16 cellular contexts compared by ENCODE assay signal in genomic region chr1:151976868-151977267, GRCh38. TPM values are rescaled to one million over a fixed set of nuclear protein-coding genes. Genes with fewer than 3 reads are reported as not detected.
DNase-seq lines count a peak whose midpoint lies in the region; ATAC-seq and TF ChIP-seq lines count a peak whose summit lies in the region.
"Had no signal": no experiment of that assay in that cellular context is flagged by ENCODE, and none has a peak within 500 bp of the region (broad histone marks: within the 10 kb centered on the region; RNA-seq: fewer than 3 reads in every experiment).

No MANE protein-coding gene starts in this region.

- no peak overlapping the region for H3K4me2 ChIP-seq in hepatocyte
- peak overlapping the region; percentile 54 for H3K4me2 ChIP-seq in smooth muscle cell
- H3K4me2 ChIP-seq: neural progenitor cell had no signal

- ATAC-seq in HG02981 (IDR thresholded peaks at IDR 0.05; ENCODE audit: unreplicated experiment) = no peak
- no peak for ATAC-seq in GM21786 (IDR thresholded peaks at IDR 0.05; ENCODE audit: unreplicated experiment)
- ATAC-seq: effector memory CD8-positive, alpha-beta T cell; left ventricle myocardium superior had no signal

- H3K4me1 ChIP-seq in adipocyte (ENCODE audit: control insufficient read depth, insufficient read depth, low read length) (peaks cover 64% of the 10 kb centered on the region), hepatocyte (ENCODE audit: insufficient read depth) (peaks cover 70% of the 10 kb centered on the region), smooth muscle cell (ENCODE audit: low read depth) (peaks cover 24% of the 10 kb centered on the region)
- H3K4me1 ChIP-seq: neural progenitor cell had no signal

- no peaks in the 10 kb centered on the region for H3K9me2 ChIP-seq in hepatocyte (replicated peaks; ENCODE audit: insufficient read depth)

- TF ChIP-seq CTCF in hepatocyte (IDR thresholded peaks at IDR 0.05; ENCODE audit: poor library complexity) = no peak
- TF ChIP-seq CTCF in smooth muscle cell (IDR thresholded peaks at IDR 0.05; ENCODE audit: borderline replicate concordance, insufficient read depth, poor library complexity, severe bottlenecking) = no peak

- H3K27ac ChIP-seq in hepatocyte (peak overlapping the region; percentile 79), smooth muscle cell (ENCODE audit: low read depth) (peak overlapping the region; percentile 90)
- H3K27ac ChIP-seq: neural progenitor cell had no signal

- H3K36me3 ChIP-seq in adipocyte (ENCODE audit: control insufficient read depth, insufficient read depth, low read length, severe bottlenecking) (peaks cover 8% of the 10 kb centered on the region), hepatocyte (replicated peaks; ENCODE audit: insufficient read depth, low read depth) (no peaks in the 10 kb centered on the region), smooth muscle cell (ENCODE audit: low read depth) (no peaks in the 10 kb centered on the region)
- H3K36me3 ChIP-seq: neural progenitor cell had no signal

- 48% methylated on average over 3 of the region's 3 CpGs for WGBS in hepatocyte (ENCODE audit: low lambda C conversion rate, missing lambda C conversion rate)
- 20% methylated on average over 3 of the region's 3 CpGs for WGBS in smooth muscle cell (ENCODE audit: low lambda C conversion rate)

- H3K9me3 ChIP-seq in adipocyte (ENCODE audit: control insufficient read depth, low read length) (no peaks in the 10 kb centered on the region), hepatocyte (ENCODE audit: low read depth) (no peaks in the 10 kb centered on the region), smooth muscle cell (replicated peaks; ENCODE audit: low read depth) (no peaks in the 10 kb centered on the region)

- H4K20me1 ChIP-seq in hepatocyte (ENCODE audit: insufficient read depth, poor library complexity, severe bottlenecking) (no peaks in the 10 kb centered on the region), smooth muscle cell (ENCODE audit: low read depth) (peaks cover 7% of the 10 kb centered on the region)

- H2AFZ ChIP-seq in hepatocyte (no peak overlapping the region), smooth muscle cell (ENCODE audit: low read depth) (no peak overlapping the region)
- H2AFZ ChIP-seq: neural progenitor cell had no signal

- peaks cover 27% of the 10 kb centered on the region for H3F3A ChIP-seq in smooth muscle cell (ENCODE audit: low read depth)

- H3K79me2 ChIP-seq in hepatocyte (no peaks in the 10 kb centered on the region), smooth muscle cell (ENCODE audit: low read depth) (no peaks in the 10 kb centered on the region)

- H3K27me3 ChIP-seq in adipocyte (replicated peaks; ENCODE audit: control insufficient read depth, insufficient read depth, low read length) (no peaks in the 10 kb centered on the region), hepatocyte (no peaks in the 10 kb centered on the region), smooth muscle cell (ENCODE audit: low read depth) (no peaks in the 10 kb centered on the region)
- H3K27me3 ChIP-seq: neural progenitor cell had no signal

- DNase-seq in HT1080 (ENCODE audit: low read depth) = peak; percentile 77
- peak; percentile 46 for DNase-seq in adipocyte (ENCODE audit: low read depth)
- no peak for DNase-seq in hepatocyte (ENCODE audit: low spot score)
- no peak for DNase-seq in smooth muscle cell (lab: John Stamatoyannopoulos, UW; ENCODE audit: unreplicated experiment)
- no peak for DNase-seq in NCI-H128 (lab: John Stamatoyannopoulos, UW; ENCODE audit: unreplicated experiment)
- no peak for DNase-seq in effector CD4-positive, alpha-beta T cell
- DNase-seq: activated CD4-positive, alpha-beta T cell treated with anti-CD3 and anti-CD28 coated beads, Interleukin-2, amount 10 ng/mL, durations not matched to agents 24 days and 14 days; amygdala; effector memory CD8-positive, alpha-beta T cell; head of caudate nucleus; left ventricle myocardium superior; OCI-M1; T-helper 2 cell had no signal

- H3K4me3 ChIP-seq in adipocyte (ENCODE audit: low read length) = no peak overlapping the region
- H3K4me3 ChIP-seq in hepatocyte = no peak overlapping the region
- H3K4me3 ChIP-seq in smooth muscle cell = no peak overlapping the region
- H3K4me3 ChIP-seq: neural progenitor cell had no signal

- H3K9ac ChIP-seq in adipocyte (ENCODE audit: low read length) (no peak overlapping the region), smooth muscle cell (ENCODE audit: low read depth) (peak overlapping the region; percentile 59)
- H3K9ac ChIP-seq: neural progenitor cell had no signal

RNA-seq across cellular contexts. Expression of gene S100A10, which starts 16.8 kb away (rescaled TPM):
- total RNA-seq in HT1080 (2014; rRNA removed; shearing (Covaris generic)) = 218 and 367 TPM in 2 replicates
- polyA plus RNA-seq in HT1080 (2015; cell fraction: cytosol; rRNA removed) = 334 and 366 TPM in 2 replicates
- 96.3 and 105 TPM in 2 replicates for polyA plus RNA-seq in HT1080 (2015; cell fraction: nucleus; rRNA removed)
- total RNA-seq in hepatocyte = 408 and 485 TPM in 2 replicates
- polyA plus RNA-seq in hepatocyte = 3,367 and 3,493 TPM in 2 replicates
- 339 and 477 TPM in 2 replicates for total RNA-seq in smooth muscle cell
- polyA plus RNA-seq in smooth muscle cell = 1,351 and 2,073 TPM in 2 replicates

RNA-seq across cellular contexts. Expression of gene S100A11, which starts 59.9 kb away (rescaled TPM):
- total RNA-seq in HT1080 (2014; rRNA removed; shearing (Covaris generic)) = 301 and 528 TPM in 2 replicates
- polyA plus RNA-seq in HT1080 (2015; cell fraction: cytosol; rRNA removed) = 1,129 and 1,169 TPM in 2 replicates
- polyA plus RNA-seq in HT1080 (2015; cell fraction: nucleus; rRNA removed) = 272 and 345 TPM in 2 replicates
- total RNA-seq in hepatocyte (258 and 295 TPM in 2 replicates), smooth muscle cell (990 and 1,481 TPM in 2 replicates)
- polyA plus RNA-seq in hepatocyte (1,491 and 1,531 TPM in 2 replicates), smooth muscle cell (2,824 and 4,054 TPM in 2 replicates)

Comparison
In these comparisons a context has a peak if more than half of its experiments do, and no peak if none do; other contexts are left out.
1. DNase-seq: peak in HT1080 (single experiment) and adipocyte (single experiment); none in hepatocyte (single experiment), smooth muscle cell (single experiment), NCI-H128 (single experiment) and effector CD4-positive, alpha-beta T cell (single experiment).